Comparison of ENCODE assay signal across 8 cellular contexts in the genomic region with DNA sequence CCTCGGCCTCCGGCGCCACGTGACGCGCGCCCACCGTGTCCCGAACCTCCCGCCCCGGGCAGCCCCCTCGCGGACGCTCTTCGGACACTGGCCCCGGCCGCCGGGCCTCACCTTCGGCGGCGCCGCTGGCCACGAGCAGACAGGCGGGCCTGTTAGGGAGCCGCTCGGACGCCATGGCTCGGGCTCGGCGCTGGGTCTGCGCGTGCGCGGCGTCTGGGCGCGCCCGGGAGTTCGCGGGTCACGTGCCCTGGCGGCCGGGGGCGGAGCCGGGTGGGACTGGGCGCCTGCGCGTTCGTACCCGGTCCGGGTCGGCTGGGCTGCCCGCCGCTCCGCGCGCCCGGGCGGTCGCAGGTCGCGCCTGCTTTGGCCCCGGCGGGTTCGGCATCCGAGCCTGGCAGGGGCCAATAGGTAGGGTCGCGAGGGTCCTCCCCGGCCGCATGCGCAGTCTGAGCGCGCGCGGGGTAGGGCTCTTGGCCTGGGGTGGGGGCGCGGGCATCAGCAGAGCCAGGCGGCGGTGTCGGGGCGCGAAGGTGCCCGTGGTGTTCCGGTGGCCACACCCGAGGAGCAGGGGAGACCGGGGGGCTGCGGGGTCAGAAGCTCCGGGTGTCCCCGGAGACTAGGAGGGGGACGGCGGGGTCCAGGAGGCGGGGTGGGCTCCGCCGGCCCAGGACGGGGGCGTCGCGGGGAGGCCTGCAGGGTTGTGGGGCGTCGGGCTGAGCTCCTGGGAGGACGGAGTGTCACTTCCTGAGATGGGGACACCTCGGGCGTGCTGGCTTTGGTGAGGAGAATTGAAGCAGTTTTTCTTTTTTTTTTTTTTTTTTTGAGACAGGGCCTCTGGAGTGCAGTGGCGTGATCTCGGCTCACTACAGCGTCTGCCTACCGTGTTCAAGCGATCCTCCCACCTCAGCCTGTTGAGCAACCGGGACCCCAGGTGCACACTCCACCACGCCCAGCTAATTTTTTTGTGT. TPM values are rescaled to one million over a fixed set of nuclear protein-coding genes. Genes with fewer than 3 reads are reported as not detected.
A peak's percentile ranks its signal among the peaks of the same experiment; 100 is the strongest.
DNase-seq lines count a peak whose midpoint lies in the region; ATAC-seq and TF ChIP-seq lines count a peak whose summit lies in the region.

A gene with protein sequence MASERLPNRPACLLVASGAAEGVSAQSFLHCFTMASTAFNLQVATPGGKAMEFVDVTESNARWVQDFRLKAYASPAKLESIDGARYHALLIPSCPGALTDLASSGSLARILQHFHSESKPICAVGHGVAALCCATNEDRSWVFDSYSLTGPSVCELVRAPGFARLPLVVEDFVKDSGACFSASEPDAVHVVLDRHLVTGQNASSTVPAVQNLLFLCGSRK (minus strand): TSS at position 200 of the 968 bp plus-strand sequence. CDS start 25 bp downstream, at position 175.

- ATAC-seq in GM21423 (IDR thresholded peaks at IDR 0.05; ENCODE audit: unreplicated experiment): peak; percentile 82

- TF ChIP-seq CTCF in epithelial cell of esophagus (IDR thresholded peaks at IDR 0.05; ENCODE audit: insufficient read depth, low read depth, low read length, missing control alignments): no peak

- peak within 1 kb of the TSS; percentile 92 for H3K9ac ChIP-seq in HUES64 (ENCODE audit: low read depth, low read length)

- H3K4me3 ChIP-seq in HUES64 (ENCODE audit: low read length): peak within 1 kb of the TSS; percentile 73
- peak within 1 kb of the TSS; percentile 82 for H3K4me3 ChIP-seq in epithelial cell of esophagus (ENCODE audit: low read length)

- 3% methylated on average over 109 of the region's 110 CpGs for whole genome bisulfite sequencing in HUES64

- peaks cover 28% of the 10 kb centered on the region; the same call in 1 of the 2 replicates for H3K36me3 ChIP-seq in HUES64 (ENCODE audit: insufficient read depth, low read length)

- peak within 1 kb of the TSS; percentile 94 for H3K27ac ChIP-seq in HUES64 (ENCODE audit: low read depth, low read length)

- peaks cover 8% of the 10 kb centered on the region; the same call in 1 of the 2 replicates for H3K4me1 ChIP-seq in HUES64 (ENCODE audit: insufficient read depth, low read length)

- H3K27me3 ChIP-seq in HUES64 (ENCODE audit: insufficient read depth, low read length): no peaks in the 10 kb centered on the region

- in situ Hi-C loops in Caki2 (cut with HindIII; ENCODE audit: low pct_unique_long_range_greater_than_20kb, low sequenced_read_pairs): no loop called here

- DNase-seq in Caki2 (ENCODE audit: low read depth) (peak; percentile 66), OCI-M1 (lab: John Stamatoyannopoulos, UW) (peak; percentile 93), activated T-cell treated with anti-CD3 and anti-CD28 coated beads for 24 hours (ENCODE audit: low read depth) (peak; percentile 93), epithelial cell of esophagus (ENCODE audit: low read depth) (peak; percentile 90), mucosa of gallbladder (ENCODE audit: low spot score) (peak; percentile 93)
- peak; percentile 82 to 85 for DNase-seq in stimulated activated CD8-positive, alpha-beta memory T cell treated with anti-CD3 and anti-CD28 coated beads, Interleukin-4, amount 100 ng/mL, for 4 hours (ENCODE audit: low read depth in 2 of 2, low spot score in 1 of 2)

- H3K9me3 ChIP-seq in HUES64 (ENCODE audit: insufficient read depth, low read depth, low read length): no peaks in the 10 kb centered on the region

RNA-seq across cellular contexts. Expression of the gene that starts here (rescaled TPM):
- 27.5 and 45.0 TPM in 2 replicates for total RNA-seq in Caki2 (2014; rRNA removed; shearing (Covaris generic); ENCODE audit: low replicate concordance)
- 21.3 TPM for polyA plus RNA-seq in HUES64 (2013, experiment 1 of 2)
- 22.1 TPM for polyA plus RNA-seq in HUES64 (2013, experiment 2 of 2)
- total RNA-seq in mucosa of gallbladder: 85.9 TPM

Comparison
In these comparisons a context has a peak if more than half of its experiments do, and no peak if none do; other contexts are left out.
1. Peak in every context shown above with its lines: DNase-seq, ATAC-seq, H3K4me3 ChIP-seq and H3K27ac ChIP-seq.